In the genomic region with DNA sequence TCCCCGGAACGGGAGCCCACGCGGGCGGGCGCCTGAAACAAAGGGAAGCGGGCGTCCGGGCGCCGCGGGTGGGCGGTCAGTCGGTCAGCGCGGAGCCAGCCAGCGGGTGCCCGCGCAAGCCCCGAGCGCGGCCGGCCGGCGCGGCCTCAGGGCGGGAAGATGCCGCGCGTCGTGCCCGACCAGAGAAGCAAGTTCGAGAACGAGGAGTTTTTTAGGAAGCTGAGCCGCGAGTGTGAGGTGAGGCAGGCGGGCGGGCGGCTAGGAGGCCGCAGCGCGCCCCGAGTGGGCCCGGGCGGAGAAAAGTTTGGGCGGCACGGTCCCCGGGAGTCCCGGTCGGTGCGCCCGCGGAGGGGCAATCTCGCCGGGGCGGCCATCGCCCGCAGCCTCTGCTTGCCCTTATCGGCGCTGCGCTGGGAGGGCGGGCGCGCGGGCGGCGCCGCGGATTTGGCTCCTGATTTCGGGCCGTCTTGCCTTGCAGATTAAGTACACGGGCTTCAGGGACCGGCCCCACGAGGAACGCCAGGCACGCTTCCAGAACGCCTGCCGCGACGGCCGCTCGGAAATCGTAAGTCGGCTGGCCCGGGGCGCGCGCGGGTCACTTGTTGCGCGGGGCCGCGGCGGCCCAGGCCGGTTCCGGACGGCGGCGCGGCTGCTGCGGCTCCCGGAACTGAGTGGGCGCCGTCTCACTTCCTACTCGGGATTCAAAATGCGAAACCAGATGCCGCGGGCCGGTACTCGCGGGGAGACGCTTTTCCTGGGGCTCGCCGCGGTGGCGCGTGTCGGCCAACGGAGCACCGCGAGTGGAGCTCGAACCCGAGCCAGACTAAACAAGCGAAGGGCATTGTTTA, we compare ENCODE assay signal across 1 cellular context.
TF ChIP-seq lines count a peak whose summit lies in the region.

No MANE protein-coding gene starts in this region.

TF ChIP-seq in HepG2, 621 proteins besides CTCF, POLR2A, EP300 and RAD21 (continued from another document and continues in another):
- TF ChIP-seq, protein P1, sequence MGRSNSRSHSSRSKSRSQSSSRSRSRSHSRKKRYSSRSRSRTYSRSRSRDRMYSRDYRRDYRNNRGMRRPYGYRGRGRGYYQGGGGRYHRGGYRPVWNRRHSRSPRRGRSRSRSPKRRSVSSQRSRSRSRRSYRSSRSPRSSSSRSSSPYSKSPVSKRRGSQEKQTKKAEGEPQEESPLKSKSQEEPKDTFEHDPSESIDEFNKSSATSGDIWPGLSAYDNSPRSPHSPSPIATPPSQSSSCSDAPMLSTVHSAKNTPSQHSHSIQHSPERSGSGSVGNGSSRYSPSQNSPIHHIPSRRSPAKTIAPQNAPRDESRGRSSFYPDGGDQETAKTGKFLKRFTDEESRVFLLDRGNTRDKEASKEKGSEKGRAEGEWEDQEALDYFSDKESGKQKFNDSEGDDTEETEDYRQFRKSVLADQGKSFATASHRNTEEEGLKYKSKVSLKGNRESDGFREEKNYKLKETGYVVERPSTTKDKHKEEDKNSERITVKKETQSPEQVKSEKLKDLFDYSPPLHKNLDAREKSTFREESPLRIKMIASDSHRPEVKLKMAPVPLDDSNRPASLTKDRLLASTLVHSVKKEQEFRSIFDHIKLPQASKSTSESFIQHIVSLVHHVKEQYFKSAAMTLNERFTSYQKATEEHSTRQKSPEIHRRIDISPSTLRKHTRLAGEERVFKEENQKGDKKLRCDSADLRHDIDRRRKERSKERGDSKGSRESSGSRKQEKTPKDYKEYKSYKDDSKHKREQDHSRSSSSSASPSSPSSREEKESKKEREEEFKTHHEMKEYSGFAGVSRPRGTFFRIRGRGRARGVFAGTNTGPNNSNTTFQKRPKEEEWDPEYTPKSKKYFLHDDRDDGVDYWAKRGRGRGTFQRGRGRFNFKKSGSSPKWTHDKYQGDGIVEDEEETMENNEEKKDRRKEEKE (IDR thresholded peaks at IDR 0.05), result no peak
- TF ChIP-seq ZNF713 (CRISPR knock-in tag; IDR thresholded peaks at IDR 0.05) (no peak), ZBTB7B (CRISPR knock-in tag; IDR thresholded peaks at IDR 0.05) (peak; percentile 16; the same call in 1 of the 2 replicates), KLF12 (CRISPR knock-in tag; IDR thresholded peaks at IDR 0.05; ENCODE audit: borderline replicate concordance) (peak; percentile 58; the same call in 1 of the 2 replicates), GLI4 (CRISPR knock-in tag; IDR thresholded peaks at IDR 0.05; ENCODE audit: borderline replicate concordance) (peak; percentile 79; the same call in 1 of the 2 replicates), ZNF768 (CRISPR knock-in tag; IDR thresholded peaks at IDR 0.05) (peak; percentile 53; the same call in 1 of the 2 replicates), NRL (CRISPR knock-in tag; IDR thresholded peaks at IDR 0.05; ENCODE audit: borderline replicate concordance) (peak; percentile 17; the same call in 1 of the 2 replicates), ZNF777 (CRISPR knock-in tag; IDR thresholded peaks at IDR 0.05) (peak; percentile 95), DDIT3 (CRISPR knock-in tag; IDR thresholded peaks at IDR 0.05) (no peak), ZKSCAN5 (CRISPR knock-in tag; IDR thresholded peaks at IDR 0.05) (no peak), ARNTL (CRISPR knock-in tag; IDR thresholded peaks at IDR 0.05) (no peak), CEBPZ (IDR thresholded peaks at IDR 0.05; ENCODE audit: low read length) (no peak), ZBTB25 (CRISPR knock-in tag; IDR thresholded peaks at IDR 0.05) (peak; percentile 36; the same call in 1 of the 2 replicates), MXD1 (CRISPR knock-in tag; IDR thresholded peaks at IDR 0.05) (peak; percentile 78; the same call in 1 of the 2 replicates), ZNF12 (CRISPR knock-in tag; IDR thresholded peaks at IDR 0.05) (no peak), ZNF367 (CRISPR knock-in tag; IDR thresholded peaks at IDR 0.05; ENCODE audit: borderline replicate concordance) (0 out of 2 replicates have a peak, but pooled peaks have one; percentile 15), ZSCAN9 (CRISPR knock-in tag; IDR thresholded peaks at IDR 0.05; ENCODE audit: borderline replicate concordance) (no peak), PHF8 (CRISPR knock-in tag; IDR thresholded peaks at IDR 0.05) (peak; percentile 81)
- TF ChIP-seq, protein P2, sequence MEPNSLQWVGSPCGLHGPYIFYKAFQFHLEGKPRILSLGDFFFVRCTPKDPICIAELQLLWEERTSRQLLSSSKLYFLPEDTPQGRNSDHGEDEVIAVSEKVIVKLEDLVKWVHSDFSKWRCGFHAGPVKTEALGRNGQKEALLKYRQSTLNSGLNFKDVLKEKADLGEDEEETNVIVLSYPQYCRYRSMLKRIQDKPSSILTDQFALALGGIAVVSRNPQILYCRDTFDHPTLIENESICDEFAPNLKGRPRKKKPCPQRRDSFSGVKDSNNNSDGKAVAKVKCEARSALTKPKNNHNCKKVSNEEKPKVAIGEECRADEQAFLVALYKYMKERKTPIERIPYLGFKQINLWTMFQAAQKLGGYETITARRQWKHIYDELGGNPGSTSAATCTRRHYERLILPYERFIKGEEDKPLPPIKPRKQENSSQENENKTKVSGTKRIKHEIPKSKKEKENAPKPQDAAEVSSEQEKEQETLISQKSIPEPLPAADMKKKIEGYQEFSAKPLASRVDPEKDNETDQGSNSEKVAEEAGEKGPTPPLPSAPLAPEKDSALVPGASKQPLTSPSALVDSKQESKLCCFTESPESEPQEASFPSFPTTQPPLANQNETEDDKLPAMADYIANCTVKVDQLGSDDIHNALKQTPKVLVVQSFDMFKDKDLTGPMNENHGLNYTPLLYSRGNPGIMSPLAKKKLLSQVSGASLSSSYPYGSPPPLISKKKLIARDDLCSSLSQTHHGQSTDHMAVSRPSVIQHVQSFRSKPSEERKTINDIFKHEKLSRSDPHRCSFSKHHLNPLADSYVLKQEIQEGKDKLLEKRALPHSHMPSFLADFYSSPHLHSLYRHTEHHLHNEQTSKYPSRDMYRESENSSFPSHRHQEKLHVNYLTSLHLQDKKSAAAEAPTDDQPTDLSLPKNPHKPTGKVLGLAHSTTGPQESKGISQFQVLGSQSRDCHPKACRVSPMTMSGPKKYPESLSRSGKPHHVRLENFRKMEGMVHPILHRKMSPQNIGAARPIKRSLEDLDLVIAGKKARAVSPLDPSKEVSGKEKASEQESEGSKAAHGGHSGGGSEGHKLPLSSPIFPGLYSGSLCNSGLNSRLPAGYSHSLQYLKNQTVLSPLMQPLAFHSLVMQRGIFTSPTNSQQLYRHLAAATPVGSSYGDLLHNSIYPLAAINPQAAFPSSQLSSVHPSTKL (CRISPR knock-in tag; IDR thresholded peaks at IDR 0.05), result no peak
- TF ChIP-seq, protein P3, sequence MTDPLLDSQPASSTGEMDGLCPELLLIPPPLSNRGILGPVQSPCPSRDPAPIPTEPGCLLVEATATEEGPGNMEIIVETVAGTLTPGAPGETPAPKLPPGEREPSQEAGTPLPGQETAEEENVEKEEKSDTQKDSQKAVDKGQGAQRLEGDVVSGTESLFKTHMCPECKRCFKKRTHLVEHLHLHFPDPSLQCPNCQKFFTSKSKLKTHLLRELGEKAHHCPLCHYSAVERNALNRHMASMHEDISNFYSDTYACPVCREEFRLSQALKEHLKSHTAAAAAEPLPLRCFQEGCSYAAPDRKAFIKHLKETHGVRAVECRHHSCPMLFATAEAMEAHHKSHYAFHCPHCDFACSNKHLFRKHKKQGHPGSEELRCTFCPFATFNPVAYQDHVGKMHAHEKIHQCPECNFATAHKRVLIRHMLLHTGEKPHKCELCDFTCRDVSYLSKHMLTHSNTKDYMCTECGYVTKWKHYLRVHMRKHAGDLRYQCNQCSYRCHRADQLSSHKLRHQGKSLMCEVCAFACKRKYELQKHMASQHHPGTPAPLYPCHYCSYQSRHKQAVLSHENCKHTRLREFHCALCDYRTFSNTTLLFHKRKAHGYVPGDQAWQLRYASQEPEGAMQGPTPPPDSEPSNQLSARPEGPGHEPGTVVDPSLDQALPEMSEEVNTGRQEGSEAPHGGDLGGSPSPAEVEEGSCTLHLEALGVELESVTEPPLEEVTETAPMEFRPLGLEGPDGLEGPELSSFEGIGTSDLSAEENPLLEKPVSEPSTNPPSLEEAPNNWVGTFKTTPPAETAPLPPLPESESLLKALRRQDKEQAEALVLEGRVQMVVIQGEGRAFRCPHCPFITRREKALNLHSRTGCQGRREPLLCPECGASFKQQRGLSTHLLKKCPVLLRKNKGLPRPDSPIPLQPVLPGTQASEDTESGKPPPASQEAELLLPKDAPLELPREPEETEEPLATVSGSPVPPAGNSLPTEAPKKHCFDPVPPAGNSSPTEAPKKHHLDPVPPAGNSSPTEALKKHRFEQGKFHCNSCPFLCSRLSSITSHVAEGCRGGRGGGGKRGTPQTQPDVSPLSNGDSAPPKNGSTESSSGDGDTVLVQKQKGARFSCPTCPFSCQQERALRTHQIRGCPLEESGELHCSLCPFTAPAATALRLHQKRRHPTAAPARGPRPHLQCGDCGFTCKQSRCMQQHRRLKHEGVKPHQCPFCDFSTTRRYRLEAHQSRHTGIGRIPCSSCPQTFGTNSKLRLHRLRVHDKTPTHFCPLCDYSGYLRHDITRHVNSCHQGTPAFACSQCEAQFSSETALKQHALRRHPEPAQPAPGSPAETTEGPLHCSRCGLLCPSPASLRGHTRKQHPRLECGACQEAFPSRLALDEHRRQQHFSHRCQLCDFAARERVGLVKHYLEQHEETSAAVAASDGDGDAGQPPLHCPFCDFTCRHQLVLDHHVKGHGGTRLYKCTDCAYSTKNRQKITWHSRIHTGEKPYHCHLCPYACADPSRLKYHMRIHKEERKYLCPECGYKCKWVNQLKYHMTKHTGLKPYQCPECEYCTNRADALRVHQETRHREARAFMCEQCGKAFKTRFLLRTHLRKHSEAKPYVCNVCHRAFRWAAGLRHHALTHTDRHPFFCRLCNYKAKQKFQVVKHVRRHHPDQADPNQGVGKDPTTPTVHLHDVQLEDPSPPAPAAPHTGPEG (CRISPR knock-in tag; IDR thresholded peaks at IDR 0.05), result peak; percentile 99
